In genomic region chr12:39617887-39618286, GRCh38 we compare ENCODE assay signal across 2 cellular contexts.
TF ChIP-seq lines count a peak whose summit lies in the region.

No MANE protein-coding gene starts in this region.

TF ChIP-seq in HCT116, 20 proteins besides CTCF, POLR2A, EP300 and RAD21 (continued from another document):
- TF ChIP-seq CBX3 (IDR thresholded peaks at IDR 0.05; ENCODE audit: low read depth): no peak
- TF ChIP-seq MAX (IDR thresholded peaks at IDR 0.05): no peak
- no peak for TF ChIP-seq ATF3 (IDR thresholded peaks at IDR 0.05)
- no peak for TF ChIP-seq YY1 (IDR thresholded peaks at IDR 0.05; ENCODE audit: extremely low read depth, insufficient replicate concordance, low read depth, low read length)
- no peak for TF ChIP-seq ZNF274 (IDR thresholded peaks at IDR 0.05; ENCODE audit: low read depth, low read length)
- no peak for TF ChIP-seq SIN3A (IDR thresholded peaks at IDR 0.05; ENCODE audit: low read depth)
- no peak for TF ChIP-seq EZH2phosphoT487 (IDR thresholded peaks at IDR 0.05; ENCODE audit: borderline replicate concordance)
- no peak for TF ChIP-seq REST (IDR thresholded peaks at IDR 0.05; ENCODE audit: low read depth)
- TF ChIP-seq JUND (IDR thresholded peaks at IDR 0.05): no peak
- no peak for TF ChIP-seq EGR1 (IDR thresholded peaks at IDR 0.05; ENCODE audit: low read depth)
- TF ChIP-seq FOSL1 (IDR thresholded peaks at IDR 0.05; ENCODE audit: low read depth): no peak
- TF ChIP-seq SP1 (IDR thresholded peaks at IDR 0.05; ENCODE audit: low read depth): no peak
- no peak for TF ChIP-seq ELF1 (IDR thresholded peaks at IDR 0.05; ENCODE audit: borderline replicate concordance, low read depth)
- TF ChIP-seq CEBPB (IDR thresholded peaks at IDR 0.05; ENCODE audit: low read depth): no peak
- no peak for TF ChIP-seq ZFX (IDR thresholded peaks at IDR 0.05)

TF ChIP-seq in GM23338, 12 proteins besides CTCF, POLR2A, EP300 and RAD21 (continued from another document):
- TF ChIP-seq ZNF114 (CRISPR knock-in tag; IDR thresholded peaks at IDR 0.05) (no peak), POLR2AphosphoS5 (IDR thresholded peaks at IDR 0.05; ENCODE audit: low read depth) (no peak), EZH2 (IDR thresholded peaks at IDR 0.05; ENCODE audit: low read depth, unreplicated experiment) (no peak), ETS1 (IDR thresholded peaks at IDR 0.05) (no peak), JUNB (IDR thresholded peaks at IDR 0.05; ENCODE audit: unreplicated experiment) (no peak), ZNF462 (CRISPR knock-in tag; IDR thresholded peaks at IDR 0.05) (no peak), REST (IDR thresholded peaks at IDR 0.05; ENCODE audit: unreplicated experiment) (no peak), CREB1 (CRISPR knock-in tag; IDR thresholded peaks at IDR 0.05; ENCODE audit: low read depth) (no peak), STAT1 (IDR thresholded peaks at IDR 0.05; ENCODE audit: unreplicated experiment) (no peak), EZH2phosphoT487 (IDR thresholded peaks at IDR 0.05; ENCODE audit: unreplicated experiment) (no peak)
